In genomic region chr14:64550539-64551333, GRCh38 we compare ENCODE assay signal across 8 cellular contexts. TPM values are rescaled to one million over a fixed set of nuclear protein-coding genes. Genes with fewer than 3 reads are reported as not detected.
DNase-seq lines count a peak whose midpoint lies in the region; ATAC-seq and TF ChIP-seq lines count a peak whose summit lies in the region.

No MANE protein-coding gene starts in this region.

- in situ Hi-C loops in GM13977 (cut with MboI; ENCODE audit: low pct_unique_long_range_greater_than_20kb, low sequenced_read_pairs, unreplicated experiment): no loop called here

- TF ChIP-seq CTCF in type B pancreatic cell (conservative IDR thresholded peaks at IDR 0.05) (no peak), GM13977 (IDR thresholded peaks at IDR 0.05; ENCODE audit: extremely low read depth, insufficient read depth, missing control alignments) (no peak)

- H3K9me3 Mint-ChIP-seq in activated naive CD8-positive, alpha-beta T cell (ENCODE audit: low read depth): no peaks in the 10 kb centered on the region
- no peaks in the 10 kb centered on the region for H3K9me3 Mint-ChIP-seq in activated naive CD8-positive, alpha-beta T cell treated with anti-CD3 and anti-CD28 coated beads for 36 hours
- no peaks in the 10 kb centered on the region for H3K9me3 Mint-ChIP-seq in activated T-helper 17 cell treated with anti-CD3 and anti-CD28 coated beads, Interleukin-2, amount 50 U/mL, for 72 hours
- H3K9me3 Mint-ChIP-seq in type B pancreatic cell: no peaks in the 10 kb centered on the region

- H3K4me1 Mint-ChIP-seq in activated naive CD8-positive, alpha-beta T cell (ENCODE audit: low read depth): peaks cover 16% of the 10 kb centered on the region
- H3K4me1 Mint-ChIP-seq in activated naive CD8-positive, alpha-beta T cell treated with anti-CD3 and anti-CD28 coated beads for 36 hours: peaks cover 11% of the 10 kb centered on the region
- peaks cover 6% of the 10 kb centered on the region for H3K4me1 Mint-ChIP-seq in activated T-helper 17 cell treated with anti-CD3 and anti-CD28 coated beads, Interleukin-2, amount 50 U/mL, for 72 hours
- peaks cover 11% of the 10 kb centered on the region for H3K4me1 Mint-ChIP-seq in type B pancreatic cell (ENCODE audit: unreplicated experiment)

- ATAC-seq in activated T-helper 17 cell treated with anti-CD3 and anti-CD28 coated beads, Interleukin-2, amount 50 U/mL, for 72 hours (replicated peaks): no peak
- ATAC-seq in HG03108 (IDR thresholded peaks at IDR 0.05; ENCODE audit: unreplicated experiment): no peak

- H3K4me3 Mint-ChIP-seq in activated naive CD8-positive, alpha-beta T cell: peak overlapping the region; percentile 75
- H3K4me3 Mint-ChIP-seq in activated naive CD8-positive, alpha-beta T cell treated with anti-CD3 and anti-CD28 coated beads for 36 hours: no peak overlapping the region
- H3K4me3 Mint-ChIP-seq in activated T-helper 17 cell treated with anti-CD3 and anti-CD28 coated beads, Interleukin-2, amount 50 U/mL, for 72 hours: peak overlapping the region; percentile 67
- peak overlapping the region; percentile 76 for H3K4me3 Mint-ChIP-seq in type B pancreatic cell

- no peaks in the 10 kb centered on the region for H3K27me3 Mint-ChIP-seq in activated naive CD8-positive, alpha-beta T cell
- H3K27me3 Mint-ChIP-seq in activated naive CD8-positive, alpha-beta T cell treated with anti-CD3 and anti-CD28 coated beads for 36 hours: peaks cover 15% of the 10 kb centered on the region
- H3K27me3 Mint-ChIP-seq in activated T-helper 17 cell treated with anti-CD3 and anti-CD28 coated beads, Interleukin-2, amount 50 U/mL, for 72 hours: peaks cover 3% of the 10 kb centered on the region
- peaks cover 20% of the 10 kb centered on the region for H3K27me3 Mint-ChIP-seq in type B pancreatic cell

- DNase-seq in activated naive CD8-positive, alpha-beta T cell treated with anti-CD3 and anti-CD28 coated beads for 36 hours: no peak
- DNase-seq in medulla oblongata (ENCODE audit: extremely low spot score) (peak; percentile 72), type B pancreatic cell (ENCODE audit: extremely low spot score, unreplicated experiment) (no peak), GM13977 (ENCODE audit: low spot score) (no peak), GM19240 (ENCODE audit: insufficient read length, low spot score) (no peak)

- H3K27ac Mint-ChIP-seq in activated naive CD8-positive, alpha-beta T cell: no peak overlapping the region
- H3K27ac Mint-ChIP-seq in activated naive CD8-positive, alpha-beta T cell treated with anti-CD3 and anti-CD28 coated beads for 36 hours: no peak overlapping the region
- no peak overlapping the region for H3K27ac Mint-ChIP-seq in activated T-helper 17 cell treated with anti-CD3 and anti-CD28 coated beads, Interleukin-2, amount 50 U/mL, for 72 hours
- H3K27ac Mint-ChIP-seq in type B pancreatic cell: peak overlapping the region; percentile 14

- H3K36me3 Mint-ChIP-seq in activated naive CD8-positive, alpha-beta T cell: no peaks in the 10 kb centered on the region
- H3K36me3 Mint-ChIP-seq in activated naive CD8-positive, alpha-beta T cell treated with anti-CD3 and anti-CD28 coated beads for 36 hours: no peaks in the 10 kb centered on the region
- H3K36me3 Mint-ChIP-seq in activated T-helper 17 cell treated with anti-CD3 and anti-CD28 coated beads, Interleukin-2, amount 50 U/mL, for 72 hours (ENCODE audit: low read depth): no peaks in the 10 kb centered on the region
- H3K36me3 Mint-ChIP-seq in type B pancreatic cell: no peaks in the 10 kb centered on the region

RNA-seq across cellular contexts. Expression of gene PPP1R36, which starts 1.0 kb away (rescaled TPM):
- total RNA-seq in activated naive CD8-positive, alpha-beta T cell treated with anti-CD3 and anti-CD28 coated beads for 36 hours: under 1 TPM; 0.18 to 0.25 TPM
- not detected for total RNA-seq in activated T-helper 17 cell treated with anti-CD3 and anti-CD28 coated beads, Interleukin-2, amount 50 U/mL, for 72 hours
- total RNA-seq in type B pancreatic cell (ENCODE audit: low replicate concordance): 0.57 and 0.70 TPM in 2 replicates

RNA-seq across cellular contexts. Expression of gene HSPA2, which starts 10.2 kb away (rescaled TPM):
- total RNA-seq in activated naive CD8-positive, alpha-beta T cell treated with anti-CD3 and anti-CD28 coated beads for 36 hours: 1 to 10 TPM; 1.9 to 2.0 TPM
- total RNA-seq in activated T-helper 17 cell treated with anti-CD3 and anti-CD28 coated beads, Interleukin-2, amount 50 U/mL, for 72 hours: 1 to 10 TPM; 6.5 to 7.4 TPM
- 1.5 and 1.9 TPM in 2 replicates for total RNA-seq in type B pancreatic cell (ENCODE audit: low replicate concordance)

RNA-seq across cellular contexts. Expression of gene ZBTB1, which starts 46.2 kb away (rescaled TPM):
- total RNA-seq in activated naive CD8-positive, alpha-beta T cell treated with anti-CD3 and anti-CD28 coated beads for 36 hours: 10 to 100 TPM; 43.3 to 43.9 TPM
- 100 to 1,000 TPM in 1 of 2 donors, 10 to 100 TPM in 1; 75.6 to 154 TPM for total RNA-seq in activated T-helper 17 cell treated with anti-CD3 and anti-CD28 coated beads, Interleukin-2, amount 50 U/mL, for 72 hours
- total RNA-seq in type B pancreatic cell (ENCODE audit: low replicate concordance): 33.5 and 43.2 TPM in 2 replicates

RNA-seq across cellular contexts. Expression of gene ZBTB25, which starts 47.1 kb away (rescaled TPM):
- total RNA-seq in activated naive CD8-positive, alpha-beta T cell treated with anti-CD3 and anti-CD28 coated beads for 36 hours: 10 to 100 TPM; 24.0 to 26.0 TPM
- 10 to 100 TPM; 29.7 to 88.5 TPM for total RNA-seq in activated T-helper 17 cell treated with anti-CD3 and anti-CD28 coated beads, Interleukin-2, amount 50 U/mL, for 72 hours
- total RNA-seq in type B pancreatic cell (ENCODE audit: low replicate concordance): 7.6 and 11.3 TPM in 2 replicates
